In genomic region chr19:48963371-48964204, GRCh38 we compare ENCODE assay signal across 1 cellular context.
TF ChIP-seq lines count a peak whose summit lies in the region.

No MANE protein-coding gene starts in this region.

TF ChIP-seq in GM12878, 131 proteins besides CTCF, POLR2A, EP300 and RAD21 (continued from another document):
- no peak for TF ChIP-seq TCF3 (IDR thresholded peaks at IDR 0.05; ENCODE audit: borderline replicate concordance, insufficient read depth, low read depth, low read length)
- TF ChIP-seq BMI1 (IDR thresholded peaks at IDR 0.05; ENCODE audit: borderline replicate concordance): no peak
- TF ChIP-seq ETV6 (conservative IDR thresholded peaks at IDR 0.05 in 1 of 2, IDR thresholded peaks at IDR 0.05 in 1 of 2; ENCODE audit: borderline replicate concordance in 1 of 2, low read depth in 1 of 2): no peak
- TF ChIP-seq TARDBP (IDR thresholded peaks at IDR 0.05; ENCODE audit: borderline replicate concordance): no peak
- TF ChIP-seq ZBTB33 (IDR thresholded peaks at IDR 0.05): no peak
- no peak for TF ChIP-seq PAX8 (IDR thresholded peaks at IDR 0.05)
- 0 out of 2 replicates have a peak, but pooled peaks have one; percentile 38 for TF ChIP-seq IRF4 (IDR thresholded peaks at IDR 0.05; ENCODE audit: low read depth, low read length)
- no peak for TF ChIP-seq KAT2A (conservative IDR thresholded peaks at IDR 0.05; ENCODE audit: control insufficient read depth, low read depth, low read length)
- peak; percentile 50 for TF ChIP-seq MEF2B (IDR thresholded peaks at IDR 0.05; ENCODE audit: partially characterized antibody, poor library complexity, severe bottlenecking)
- no peak for TF ChIP-seq SRF (IDR thresholded peaks at IDR 0.05; ENCODE audit: low read depth in 2 of 2, low read length in 2 of 2)
- TF ChIP-seq, protein P1, sequence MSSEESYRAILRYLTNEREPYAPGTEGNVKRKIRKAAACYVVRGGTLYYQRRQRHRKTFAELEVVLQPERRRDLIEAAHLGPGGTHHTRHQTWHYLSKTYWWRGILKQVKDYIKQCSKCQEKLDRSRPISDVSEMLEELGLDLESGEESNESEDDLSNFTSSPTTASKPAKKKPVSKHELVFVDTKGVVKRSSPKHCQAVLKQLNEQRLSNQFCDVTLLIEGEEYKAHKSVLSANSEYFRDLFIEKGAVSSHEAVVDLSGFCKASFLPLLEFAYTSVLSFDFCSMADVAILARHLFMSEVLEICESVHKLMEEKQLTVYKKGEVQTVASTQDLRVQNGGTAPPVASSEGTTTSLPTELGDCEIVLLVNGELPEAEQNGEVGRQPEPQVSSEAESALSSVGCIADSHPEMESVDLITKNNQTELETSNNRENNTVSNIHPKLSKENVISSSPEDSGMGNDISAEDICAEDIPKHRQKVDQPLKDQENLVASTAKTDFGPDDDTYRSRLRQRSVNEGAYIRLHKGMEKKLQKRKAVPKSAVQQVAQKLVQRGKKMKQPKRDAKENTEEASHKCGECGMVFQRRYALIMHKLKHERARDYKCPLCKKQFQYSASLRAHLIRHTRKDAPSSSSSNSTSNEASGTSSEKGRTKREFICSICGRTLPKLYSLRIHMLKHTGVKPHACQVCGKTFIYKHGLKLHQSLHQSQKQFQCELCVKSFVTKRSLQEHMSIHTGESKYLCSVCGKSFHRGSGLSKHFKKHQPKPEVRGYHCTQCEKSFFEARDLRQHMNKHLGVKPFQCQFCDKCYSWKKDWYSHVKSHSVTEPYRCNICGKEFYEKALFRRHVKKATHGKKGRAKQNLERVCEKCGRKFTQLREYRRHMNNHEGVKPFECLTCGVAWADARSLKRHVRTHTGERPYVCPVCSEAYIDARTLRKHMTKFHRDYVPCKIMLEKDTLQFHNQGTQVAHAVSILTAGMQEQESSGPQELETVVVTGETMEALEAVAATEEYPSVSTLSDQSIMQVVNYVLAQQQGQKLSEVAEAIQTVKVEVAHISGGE (CRISPR knock-in tag; IDR thresholded peaks at IDR 0.05): no peak
- TF ChIP-seq CHD4 (IDR thresholded peaks at IDR 0.05): no peak
- TF ChIP-seq CUX1 (IDR thresholded peaks at IDR 0.05; ENCODE audit: insufficient replicate concordance, low read depth, low read length): no peak
- TF ChIP-seq WRNIP1 (IDR thresholded peaks at IDR 0.05; ENCODE audit: borderline replicate concordance, low read depth, low read length): no peak
- peak; percentile 62 for TF ChIP-seq TCF12 (IDR thresholded peaks at IDR 0.05; ENCODE audit: low read depth, low read length)
